ENCODE assay signal across 8 cellular contexts in genomic region chr20:35619196-35620095, GRCh38. TPM values are rescaled to one million over a fixed set of nuclear protein-coding genes. Genes with fewer than 3 reads are reported as not detected.
DNase-seq lines count a peak whose midpoint lies in the region; TF ChIP-seq lines count a peak whose summit lies in the region.

No MANE protein-coding gene starts in this region.

- no peaks in the 10 kb centered on the region for H3K36me3 ChIP-seq in iPS-18a (ENCODE audit: control insufficient read depth, low read depth, low read length)

- H3K4me3 Mint-ChIP-seq in H9 = peak overlapping the region; percentile 81 to 96

- H3K56ac ChIP-seq in H9 (ENCODE audit: insufficient read length, low read depth, low read length) = no peak overlapping the region

- no peak overlapping the region for H2BK120ac ChIP-seq in H9 (ENCODE audit: low read depth, low read length, poor library complexity, severe bottlenecking)

- H3K4ac ChIP-seq in H9 (ENCODE audit: low read depth, low read length) = no peak overlapping the region

- H3K9me3 ChIP-seq in H9 (ENCODE audit: control insufficient read depth, low read depth, low read length) (no peaks in the 10 kb centered on the region), iPS-18a (ENCODE audit: control insufficient read depth, low read depth, low read length) (no peaks in the 10 kb centered on the region)

- H3K4me1 ChIP-seq in H9 (ENCODE audit: insufficient read depth, low read length) (no peaks in the 10 kb centered on the region), iPS-18a (ENCODE audit: control insufficient read depth, low read depth, low read length) (peaks cover 8% of the 10 kb centered on the region)

- no peak overlapping the region for H2BK15ac ChIP-seq in H9 (ENCODE audit: low read depth, low read length)

- no peaks in the 10 kb centered on the region for H3K79me2 ChIP-seq in H9 (ENCODE audit: insufficient read depth, low read length)

- H2AK5ac ChIP-seq in H9 (ENCODE audit: insufficient read length, low read length) = no peak overlapping the region

- no peak overlapping the region for H3K23ac ChIP-seq in H9 (ENCODE audit: insufficient read length, low read depth, low read length)

- H3K14ac ChIP-seq in H9 (ENCODE audit: insufficient read depth, low read length) = no peak overlapping the region

- H4K8ac ChIP-seq in H9 (replicated peaks; ENCODE audit: insufficient read length, low read depth, low read length) = no peak overlapping the region

- peak overlapping the region; percentile 76 to 96 (median 95); a peak in 4 of 7 replicates for H3K27ac Mint-ChIP-seq in H9

- peak overlapping the region; percentile 21 for H3K18ac ChIP-seq in H9 (ENCODE audit: insufficient read length, low read depth, low read length)

- H3K27me3 ChIP-seq in H9 (ENCODE audit: insufficient read depth, low read length) (no peaks in the 10 kb centered on the region), iPS-18a (ENCODE audit: control insufficient read depth, insufficient read depth, low read length) (peaks cover 11% of the 10 kb centered on the region)

- H3T11ph ChIP-seq in H9 (ENCODE audit: low read length) = no peak overlapping the region

- H2BK5ac ChIP-seq in H9 (ENCODE audit: insufficient read length, low read length) = no peak overlapping the region

- DNase-seq in Daoy (ENCODE audit: low read depth) (peak; percentile 89), H9 (peak; percentile 96), NCI-H1105 (lab: John Stamatoyannopoulos, UW) (peak; percentile 76), T-helper 9 cell (peak; percentile 69), astrocyte of the hippocampus (ENCODE audit: low read depth, low spot score) (peak; percentile 90), cortex of kidney (lab: John Stamatoyannopoulos, UW) (no peak)

- no peaks in the 10 kb centered on the region for H3K36me3 Mint-ChIP-seq in H9 (ENCODE audit: insufficient read depth in 1 of 3, low read depth in 3 of 3)

- no peak overlapping the region for H4K5ac ChIP-seq in H9 (ENCODE audit: insufficient read length, low read depth, low read length)

- no peaks in the 10 kb centered on the region for H3K79me1 ChIP-seq in H9 (ENCODE audit: insufficient read depth, low read depth, low read length, poor library complexity, severe bottlenecking)

- peaks cover 14% of the 10 kb centered on the region for H3K27me3 Mint-ChIP-seq in H9 (ENCODE audit: low read depth)

- TF ChIP-seq CTCF in H9 (conservative IDR thresholded peaks at IDR 0.05) = peak; percentile 77

- H3K4me1 Mint-ChIP-seq in H9 = peaks cover 21 to 28% of the 10 kb centered on the region in 2 experiments

- no CpG with 5 or more reads among the region's 49 CpGs for WGBS in H9 (ENCODE audit: extremely low coverage, insufficient read length, low lambda C conversion rate)

- H3K4me3 ChIP-seq in iPS-18a (ENCODE audit: low read length) (peak overlapping the region; percentile 66), skin epidermis (peak overlapping the region; percentile 30 to 47 (median 35))

- peak overlapping the region; percentile 77 for H3K4me2 ChIP-seq in H9 (ENCODE audit: insufficient read depth, insufficient read length, low read length)

- no peaks in the 10 kb centered on the region for H3K9me3 Mint-ChIP-seq in H9

- no peaks in the 10 kb centered on the region for H4K20me1 ChIP-seq in H9 (ENCODE audit: control insufficient read depth, insufficient read depth, insufficient read length)

- H2BK20ac ChIP-seq in H9 (ENCODE audit: low read depth, low read length, poor library complexity, severe bottlenecking) = no peak overlapping the region

- no peak overlapping the region for H2BK12ac ChIP-seq in H9 (ENCODE audit: insufficient read length, low read depth, low read length)

- no peak overlapping the region for H3K9ac ChIP-seq in H9 (ENCODE audit: extremely low read depth, insufficient read length, low read length)
- H3K9ac ChIP-seq in iPS-18a (ENCODE audit: low read length) = peak overlapping the region; percentile 40

- H2AFZ ChIP-seq in H9 (ENCODE audit: low read length) = no peak overlapping the region

- H4K91ac ChIP-seq in H9 (ENCODE audit: insufficient read length, low read depth, low read length) = no peak overlapping the region

- peaks cover 18% of the 10 kb centered on the region for H3K23me2 ChIP-seq in H9 (ENCODE audit: insufficient read length, low read depth, low read length, poor library complexity, severe bottlenecking)

- H3K27ac ChIP-seq in H9 (ENCODE audit: insufficient read length, low read depth, low read length) (no peak overlapping the region), iPS-18a (ENCODE audit: low read length) (no peak overlapping the region), skin epidermis (peak overlapping the region in 8 of 21 experiments; percentile 2 to 57 (median 22))

RNA-seq across cellular contexts. Expression of gene SPAG4, which starts 3.8 kb away (rescaled TPM):
- 0.17 TPM in 1 of 2 replicates, not detected in the other for total RNA-seq in Daoy (2014; rRNA removed; shearing (Covaris generic))
- total RNA-seq in H9 (2021) = 4.9 and 5.3 TPM in 2 replicates

RNA-seq across cellular contexts. Expression of gene CPNE1, which starts 45.3 kb away (rescaled TPM):
- 64.5 and 87.8 TPM in 2 replicates for total RNA-seq in Daoy (2014; rRNA removed; shearing (Covaris generic))
- total RNA-seq in H9 (2021) = 152 and 155 TPM in 2 replicates

RNA-seq across cellular contexts. Expression of gene RBM12, which starts 45.3 kb away (rescaled TPM):
- 49.6 and 57.8 TPM in 2 replicates for total RNA-seq in Daoy (2014; rRNA removed; shearing (Covaris generic))
- 260 TPM in 2 replicates for total RNA-seq in H9 (2021)
